In the genomic region with DNA sequence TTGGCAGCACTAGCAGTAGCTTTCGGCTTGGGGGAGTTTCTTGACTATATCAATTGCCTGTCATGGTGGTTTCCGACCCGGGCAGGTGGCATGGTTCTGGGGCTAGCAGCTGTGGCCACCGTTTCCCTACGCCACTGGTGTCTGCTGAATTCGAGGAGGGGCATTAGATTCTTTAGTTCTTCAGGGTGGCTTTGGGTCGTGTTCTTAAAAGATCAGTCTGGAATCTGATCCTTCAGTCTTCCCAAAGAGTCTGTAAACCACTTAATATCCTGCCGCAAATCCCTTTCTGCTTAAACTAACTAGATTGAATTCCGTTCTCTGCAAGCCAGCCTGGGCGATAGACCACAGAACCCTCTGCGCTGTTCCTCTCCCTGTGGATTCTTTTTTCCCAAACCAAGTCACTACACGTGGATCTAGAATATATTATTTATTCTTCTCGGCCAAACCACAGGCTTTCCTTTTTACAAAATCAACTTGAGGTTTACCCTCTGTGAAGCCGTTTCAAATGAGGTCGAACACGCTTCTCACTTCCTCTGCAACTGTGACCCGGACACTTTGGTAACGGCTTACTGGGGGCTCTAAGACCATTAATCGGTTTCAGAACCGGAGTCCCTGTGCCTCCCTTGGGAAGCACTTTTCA, we compare ENCODE assay signal across 9 cellular contexts. TPM values are rescaled to one million over a fixed set of nuclear protein-coding genes. Genes with fewer than 3 reads are reported as not detected.
A peak's percentile ranks its signal among the peaks of the same experiment; 100 is the strongest.
DNase-seq lines count a peak whose midpoint lies in the region; ATAC-seq and TF ChIP-seq lines count a peak whose summit lies in the region.
"Had no signal": no experiment of that assay in that cellular context is flagged by ENCODE, and none has a peak within 500 bp of the region (broad histone marks: within the 10 kb centered on the region; RNA-seq: fewer than 3 reads in every experiment).

No MANE protein-coding gene starts in this region.

- CTCF ChIA-PET in CD4-positive, alpha-beta memory T cell (lab: Charles Lee; ENCODE audit: partially characterized antibody): interaction anchor here (0.8 to 23.1 kb wide), 11 partner anchors 9 to 31 kb away, joined by 4 to 688 read pairs (median 5); no protein-coding TSS in a partner anchor

- peak overlapping the region; percentile 84 to 91 (median 89) for H3K4me3 Mint-ChIP-seq in CD4-positive, alpha-beta memory T cell

- ATAC-seq in HG03460 (IDR thresholded peaks at IDR 0.05; ENCODE audit: unreplicated experiment): peak; percentile 69
- ATAC-seq: HCT116 had no signal

- peaks cover 0 to 4% (median 0%) of the 10 kb centered on the region in 8 donors for H3K9me3 Mint-ChIP-seq in CD4-positive, alpha-beta memory T cell

- peak overlapping the region; percentile 42 to 60 for H3K4me3 ChIP-seq in CD4-positive, alpha-beta memory T cell (ENCODE audit: low read length in 2 of 2)
- H3K4me3 ChIP-seq in cardiac fibroblast (replicated peaks in 1 of 2; ENCODE audit: low read depth in 2 of 2, low read length in 2 of 2) (peak overlapping the region; percentile 57 to 65), muscle layer of colon (ENCODE audit: low read depth in 1 of 2, low read length in 2 of 2) (peak overlapping the region; percentile 55 to 69)

- no peaks in the 10 kb centered on the region for H3K9me3 ChIP-seq in CD4-positive, alpha-beta memory T cell (ENCODE audit: control insufficient read depth in 1 of 2, low read length in 2 of 2)
- no peaks in the 10 kb centered on the region for H3K9me3 ChIP-seq in muscle layer of colon (ENCODE audit: low read length)

- H3K27ac Mint-ChIP-seq in CD4-positive, alpha-beta memory T cell: peak overlapping the region; percentile 14 to 92 (median 85)

- peak in 1 of 5 donors; percentile 9 for DNase-seq in CD4-positive, alpha-beta memory T cell
- DNase-seq in cardiac fibroblast (ENCODE audit: low read depth in 2 of 2): no peak
- no peak for DNase-seq in NCI-H226
- DNase-seq in SK-N-DZ (ENCODE audit: low spot score): no peak
- DNase-seq in activated gamma-delta T cell treated with Interleukin-2 at 50 U/mL for 16 hours: no peak
- no peak for DNase-seq in NAMALWA (ENCODE audit: low spot score)

- no peak for TF ChIP-seq CTCF in cardiac fibroblast (IDR thresholded peaks at IDR 0.05; ENCODE audit: low read depth, low read length)

- H3K27me3 ChIP-seq in CD4-positive, alpha-beta memory T cell (ENCODE audit: insufficient read depth, low read length): no peaks in the 10 kb centered on the region
- no peaks in the 10 kb centered on the region for H3K27me3 ChIP-seq in muscle layer of colon (ENCODE audit: control insufficient read depth in 1 of 2, insufficient read depth in 2 of 2, low read length in 2 of 2)

- no peaks in the 10 kb centered on the region for H3K36me3 Mint-ChIP-seq in CD4-positive, alpha-beta memory T cell

- POLR2A ChIA-PET in CD4-positive, alpha-beta memory T cell (lab: Charles Lee; ENCODE audit: partially characterized antibody): interaction anchor here (0.8 to 8.1 kb wide), 4 partner anchors 19 to 1211 kb away, joined by 3 to 139 read pairs (median 6); partner anchors contain the start of gene WRNIP1

- H3K27me3 Mint-ChIP-seq in CD4-positive, alpha-beta memory T cell: peaks cover 4 to 7% of the 10 kb centered on the region in 2 donors

- peak overlapping the region; percentile 6 for H3K9ac ChIP-seq in muscle layer of colon (ENCODE audit: low read length)

- H3K4me1 ChIP-seq in CD4-positive, alpha-beta memory T cell (ENCODE audit: insufficient read depth, low read length): peaks cover 27% of the 10 kb centered on the region
- H3K4me1 ChIP-seq in muscle layer of colon (ENCODE audit: insufficient read depth, low read length): no peaks in the 10 kb centered on the region

- H3K4me1 Mint-ChIP-seq in CD4-positive, alpha-beta memory T cell: peaks cover 12 to 41% (median 23%) of the 10 kb centered on the region in 4 donors

- intact Hi-C loops in CD4-positive, alpha-beta memory T cell (cut with micrococcal nuclease): no loop called here

- peak overlapping the region; percentile 44 for H3K27ac ChIP-seq in CD4-positive, alpha-beta memory T cell (ENCODE audit: low read depth, low read length)
- peak overlapping the region; percentile 81 for H3K27ac ChIP-seq in muscle layer of colon (ENCODE audit: low read depth, low read length)

- no peaks in the 10 kb centered on the region for H3K36me3 ChIP-seq in CD4-positive, alpha-beta memory T cell (ENCODE audit: insufficient read depth, low read length)
- H3K36me3 ChIP-seq in muscle layer of colon (ENCODE audit: insufficient read depth, low read length): no peaks in the 10 kb centered on the region

RNA-seq across cellular contexts. Expression of gene FOXC1, which starts 55.4 kb away (rescaled TPM):
- not detected for total RNA-seq in CD4-positive, alpha-beta memory T cell
- polyA plus RNA-seq in CD4-positive, alpha-beta memory T cell: not detected
- polyA plus RNA-seq in SK-N-DZ (2014; cell fraction: cytosol; rRNA removed): 14.2 and 15.1 TPM in 2 replicates
- polyA plus RNA-seq in SK-N-DZ (2014; cell fraction: nucleus; rRNA removed): 10.1 and 11.9 TPM in 2 replicates
